ENCODE assay signal across 8 cellular contexts in genomic region chr15:51842852-51843737, GRCh38. TPM values are rescaled to one million over a fixed set of nuclear protein-coding genes. Genes with fewer than 3 reads are reported as not detected.
DNase-seq lines count a peak whose midpoint lies in the region; FAIRE-seq and TF ChIP-seq lines count a peak whose summit lies in the region.

No MANE protein-coding gene starts in this region.

- intact Hi-C loops in colonic mucosa (cut with DNase I) = no loop called here
- intact Hi-C loops in spleen (cut with DNase I; ENCODE audit: low total_unique reads) = no loop called here

- H3K27ac ChIP-seq in colonic mucosa (peak overlapping the region; percentile 33), spleen (peak overlapping the region in 4 of 8 donors; percentile 71 to 81 (median 75))

- H3K27ac Mint-ChIP-seq in progenitor cell of endocrine pancreas = peak overlapping the region; percentile 3

- H3K36me3 Mint-ChIP-seq in progenitor cell of endocrine pancreas (ENCODE audit: insufficient read depth) = no peaks in the 10 kb centered on the region

- H3K9me3 Mint-ChIP-seq in progenitor cell of endocrine pancreas (ENCODE audit: low read depth) = no peaks in the 10 kb centered on the region

- peaks cover 24% of the 10 kb centered on the region for H3K4me1 Mint-ChIP-seq in progenitor cell of endocrine pancreas (ENCODE audit: low read depth)

- in situ Hi-C loops in HAP-1 (cut with MboI; ENCODE audit: low sequenced_read_pairs) = no loop called here

- peaks cover 8% of the 10 kb centered on the region for H3K4me1 ChIP-seq in colonic mucosa
- H3K4me1 ChIP-seq in HAP-1 = peaks cover 33% of the 10 kb centered on the region
- H3K4me1 ChIP-seq in spleen = peaks cover 36 to 100% (median 89%) of the 10 kb centered on the region in 6 donors

- H3K9ac ChIP-seq in colonic mucosa (ENCODE audit: low read depth in 2 of 2, low read length in 2 of 2) = no peak overlapping the region

- no peak overlapping the region for H3K4me3 ChIP-seq in colonic mucosa
- H3K4me3 ChIP-seq in HAP-1 = no peak overlapping the region
- no peak overlapping the region for H3K4me3 ChIP-seq in spleen

- H3K9me3 ChIP-seq in colonic mucosa (no peaks in the 10 kb centered on the region), HAP-1 (no peaks in the 10 kb centered on the region), spleen (no peaks in the 10 kb centered on the region)

- H3K36me3 ChIP-seq in colonic mucosa (no peaks in the 10 kb centered on the region), HAP-1 (replicated peaks) (no peaks in the 10 kb centered on the region), spleen (no peaks in the 10 kb centered on the region)

- no peak overlapping the region for H3K4me3 Mint-ChIP-seq in progenitor cell of endocrine pancreas (ENCODE audit: low read depth)

- 78 to 90% (median 83%) methylated on average over 6 of the region's 6 CpGs for WGBS in spleen, 5 donors

- peak; percentile 82 for FAIRE-seq in GM19239 (lab: Jason Lieb, UNC)

- no peak for DNase-seq in GM19239 (ENCODE audit: insufficient read length, low spot score)
- DNase-seq in Kasumi-1 (lab: John Stamatoyannopoulos, UW) = peak; percentile 39 to 62
- DNase-seq in colonic mucosa = no peak
- DNase-seq in progenitor cell of endocrine pancreas (ENCODE audit: low spot score, unreplicated experiment) = no peak
- DNase-seq in HAP-1 (ENCODE audit: low spot score in 2 of 2) = no peak
- no peak for DNase-seq in NCI-H2227 (lab: John Stamatoyannopoulos, UW; ENCODE audit: unreplicated experiment)
- DNase-seq in superior temporal gyrus (ENCODE audit: extremely low spot score) = no peak
- no peak for DNase-seq in spleen

- H3K27me3 ChIP-seq in colonic mucosa (no peaks in the 10 kb centered on the region), HAP-1 (ENCODE audit: low read depth) (no peaks in the 10 kb centered on the region), spleen (replicated peaks in 1 of 7) (no peaks in the 10 kb centered on the region)

- TF ChIP-seq CTCF in colonic mucosa (IDR thresholded peaks at IDR 0.05) (no peak), progenitor cell of endocrine pancreas (IDR thresholded peaks at IDR 0.05; ENCODE audit: unreplicated experiment) (no peak), spleen (IDR thresholded peaks at IDR 0.05 in 8 of 11, conservative IDR thresholded peaks at IDR 0.05 in 3 of 11) (no peak)

- H3K27me3 Mint-ChIP-seq in progenitor cell of endocrine pancreas = no peaks in the 10 kb centered on the region

- TF ChIP-seq POLR2A in spleen (IDR thresholded peaks at IDR 0.05) = no peak

RNA-seq across cellular contexts. Expression of gene TMOD3, which starts 13.6 kb away (rescaled TPM):
- total RNA-seq in colonic mucosa (10 to 100 TPM; 68.4 to 78.6 TPM), progenitor cell of endocrine pancreas (37.4 and 40.0 TPM in 2 replicates), spleen (10 to 100 TPM; 33.2 to 65.5 (median 55.5) TPM)
- polyA plus RNA-seq in spleen = 10 to 100 TPM in 2 of 3 donors, 1 to 10 TPM in 1; 8.9 to 12.4 (median 10.7) TPM

Comparison
In these comparisons a context has a peak if more than half of its experiments do, and no peak if none do; other contexts are left out.
1. DNase-seq: peak in Kasumi-1 (2 of 2); none in GM19239 (single experiment), colonic mucosa (single experiment), progenitor cell of endocrine pancreas (single experiment), HAP-1 (0 of 2), NCI-H2227 (single experiment), superior temporal gyrus (single experiment) and spleen (single experiment).